In the genomic region with DNA sequence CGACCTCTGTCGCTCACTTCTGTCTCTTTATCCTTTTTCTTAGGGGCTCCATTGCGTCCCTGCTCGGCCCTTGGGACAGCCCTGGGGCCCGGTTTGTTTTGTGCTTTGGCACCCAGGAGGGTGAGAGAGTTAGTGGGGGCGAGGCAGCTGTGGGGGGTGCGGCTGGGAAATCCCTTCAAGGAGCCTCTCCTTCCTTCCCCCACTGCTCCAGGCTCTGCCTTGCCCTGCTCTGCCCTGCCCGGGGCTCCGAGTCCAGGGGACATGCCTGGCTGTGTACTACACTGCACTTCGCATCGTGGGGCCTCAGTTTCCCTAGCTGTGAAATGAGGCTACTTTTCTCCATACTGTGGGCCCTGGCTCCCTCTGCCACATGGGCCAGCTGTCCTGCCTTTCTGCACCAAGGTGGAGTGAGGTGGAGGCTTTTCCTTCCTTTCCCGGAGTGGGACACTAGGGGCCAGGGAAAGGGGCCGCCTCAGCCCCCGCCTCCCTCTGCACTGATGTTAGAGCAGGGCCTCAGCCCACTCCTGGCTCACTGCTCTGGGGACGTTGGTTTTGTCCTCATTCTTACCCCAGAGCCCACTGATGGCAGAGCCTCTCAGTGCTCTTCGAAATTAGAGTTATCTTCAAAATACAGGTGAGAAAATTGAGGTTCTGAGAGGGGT, we compare ENCODE assay signal across 8 cellular contexts. TPM values are rescaled to one million over a fixed set of nuclear protein-coding genes. Genes with fewer than 3 reads are reported as not detected.
A peak's percentile ranks its signal among the peaks of the same experiment; 100 is the strongest.
DNase-seq lines count a peak whose midpoint lies in the region; ATAC-seq, FAIRE-seq and TF ChIP-seq lines count a peak whose summit lies in the region.

No MANE protein-coding gene starts in this region.

- FAIRE-seq in RCC 7860 (lab: Jason Lieb, UNC), result no peak

- TF ChIP-seq CTCF in DND-41 (IDR thresholded peaks at IDR 0.05; ENCODE audit: borderline replicate concordance, extremely low read depth, low read length, poor library complexity, severe bottlenecking) (no peak), esophagus squamous epithelium (IDR thresholded peaks at IDR 0.05) (no peak)

- peak overlapping the region; percentile 4 for H3K23ac ChIP-seq in trophoblast cell (ENCODE audit: low read length)

- 0 to 20% methylated on average over 3 to 12 of the region's 16 CpGs for WGBS in esophagus squamous epithelium, 2 donors
- WGBS in trophoblast cell (ENCODE audit: extremely low coverage, insufficient coverage, insufficient read length), result no CpG with 5 or more reads among the region's 16 CpGs

- H3K36me3 ChIP-seq in DND-41 (ENCODE audit: insufficient read depth, low read length) (no peaks in the 10 kb centered on the region), SJSA1 (no peaks in the 10 kb centered on the region), esophagus squamous epithelium (no peaks in the 10 kb centered on the region), trophoblast cell (ENCODE audit: control insufficient read depth in 1 of 2, insufficient read depth in 2 of 2, low read length in 2 of 2) (no peaks in the 10 kb centered on the region)

- peak overlapping the region; percentile 77 for H4K8ac ChIP-seq in trophoblast cell (ENCODE audit: low read depth, low read length)

- H3K4ac ChIP-seq in trophoblast cell (ENCODE audit: low read depth, low read length), result peak overlapping the region; percentile 87

- peak; percentile 4; the same call in 2 of the 3 replicates for ATAC-seq in DND-41 (ENCODE audit: insufficient read depth, low read depth)

- peaks cover 18% of the 10 kb centered on the region for H3K79me1 ChIP-seq in trophoblast cell (ENCODE audit: low read length)

- TF ChIP-seq POLR2A in esophagus squamous epithelium (IDR thresholded peaks at IDR 0.05), result no peak

- intact Hi-C loops in esophagus squamous epithelium (cut with DNase I), result no loop called here

- H2AK5ac ChIP-seq in trophoblast cell (ENCODE audit: low read length), result peak overlapping the region; percentile 8

- H3K9ac ChIP-seq in DND-41 (ENCODE audit: low read depth, low read length), result peak overlapping the region; percentile 61
- H3K9ac ChIP-seq in trophoblast cell (ENCODE audit: low read length), result peak overlapping the region; percentile 77

- peak overlapping the region; percentile 71 for H4K91ac ChIP-seq in trophoblast cell (ENCODE audit: low read depth, low read length)

- H3K14ac ChIP-seq in trophoblast cell (ENCODE audit: low read length), result peak overlapping the region; percentile 47

- H3K4me1 ChIP-seq in DND-41 (ENCODE audit: insufficient read depth, low read length) (peaks cover 34% of the 10 kb centered on the region), SJSA1 (replicated peaks) (peaks cover 21% of the 10 kb centered on the region), esophagus squamous epithelium (peaks cover 19 to 45% (median 19%) of the 10 kb centered on the region in 3 donors), trophoblast cell (ENCODE audit: control insufficient read depth in 1 of 2, insufficient read depth in 2 of 2, low read length in 2 of 2) (peaks cover 16 to 20% of the 10 kb centered on the region in 2 experiments)

- peaks cover 37% of the 10 kb centered on the region for H4K20me1 ChIP-seq in DND-41 (ENCODE audit: insufficient read depth, low read length)

- H3K18ac ChIP-seq in trophoblast cell (ENCODE audit: low read length), result peak overlapping the region; percentile 58

- H3K27ac ChIP-seq in DND-41 (ENCODE audit: low read length) (peak overlapping the region; percentile 55), SJSA1 (no peak overlapping the region), esophagus squamous epithelium (peak overlapping the region in 3 of 4 donors; percentile 67 to 84 (median 78)), trophoblast cell (ENCODE audit: low read depth, low read length) (no peak overlapping the region)

- H3K4me3 ChIP-seq in DND-41 (ENCODE audit: low read depth in 1 of 2, low read length in 2 of 2), result peak overlapping the region; percentile 48 to 83
- peak overlapping the region; percentile 69 for H3K4me3 ChIP-seq in SJSA1
- H3K4me3 ChIP-seq in esophagus squamous epithelium, result peak overlapping the region; percentile 58 to 82 (median 68)
- H3K4me3 ChIP-seq in trophoblast cell (ENCODE audit: low read depth, low read length), result peak overlapping the region; percentile 78

- H3K4me2 ChIP-seq in DND-41 (ENCODE audit: insufficient read depth, low read length) (peak overlapping the region; percentile 90), trophoblast cell (ENCODE audit: low read length) (peak overlapping the region; percentile 76)

- H3K79me2 ChIP-seq in DND-41 (ENCODE audit: insufficient read depth, low read length) (peaks cover 46% of the 10 kb centered on the region), trophoblast cell (ENCODE audit: control insufficient read depth, insufficient read depth, low read length, poor library complexity) (peaks cover 10% of the 10 kb centered on the region)

- no peak overlapping the region for H2BK12ac ChIP-seq in trophoblast cell (ENCODE audit: low read length)

- no peak overlapping the region for H4K12ac ChIP-seq in trophoblast cell (ENCODE audit: low read depth, low read length)

- peak overlapping the region; percentile 92 for H2AFZ ChIP-seq in DND-41 (ENCODE audit: low read depth, low read length)
- no peak overlapping the region for H2AFZ ChIP-seq in trophoblast cell (ENCODE audit: insufficient read depth, low read length, poor library complexity)

- no peaks in the 10 kb centered on the region for H3K9me3 ChIP-seq in DND-41 (ENCODE audit: insufficient read depth, low read length, severe bottlenecking)
- no peaks in the 10 kb centered on the region for H3K9me3 ChIP-seq in SJSA1 (replicated peaks)
- H3K9me3 ChIP-seq in esophagus squamous epithelium, result no peaks in the 10 kb centered on the region
- H3K9me3 ChIP-seq in trophoblast cell (ENCODE audit: insufficient read depth, low read depth, low read length), result no peaks in the 10 kb centered on the region

- DNase-seq in DND-41 (peak; percentile 16), SJSA1 (ENCODE audit: low read depth in 1 of 2, low spot score in 2 of 2) (no peak), esophagus squamous epithelium (lab: John Stamatoyannopoulos, UW) (no peak), trophoblast cell (no peak), C1 segment of cervical spinal cord (lab: John Stamatoyannopoulos, UW) (no peak), NCI-H1417 (lab: John Stamatoyannopoulos, UW) (no peak), RCC 7860 (ENCODE audit: low spot score) (no peak), NAMALWA (ENCODE audit: low spot score) (no peak)

- H2BK120ac ChIP-seq in trophoblast cell (ENCODE audit: insufficient read depth, low read length, poor library complexity), result no peak overlapping the region

- H3K27me3 ChIP-seq in DND-41 (ENCODE audit: insufficient read depth, low read length, poor library complexity) (no peaks in the 10 kb centered on the region), SJSA1 (replicated peaks) (no peaks in the 10 kb centered on the region), esophagus squamous epithelium (no peaks in the 10 kb centered on the region), trophoblast cell (ENCODE audit: insufficient read depth, low read length) (no peaks in the 10 kb centered on the region)

- H2BK5ac ChIP-seq in trophoblast cell (ENCODE audit: low read depth, low read length, poor library complexity), result no peak overlapping the region

RNA-seq across cellular contexts. Expression of gene LLGL1, which starts 1.0 kb away (rescaled TPM):
- total RNA-seq in SJSA1 (2014; rRNA removed; shearing (Covaris generic)), result 15.9 and 19.3 TPM in 2 replicates
- total RNA-seq in esophagus squamous epithelium, result 10 to 100 TPM; 25.7 to 30.3 (median 28.0) TPM
- polyA plus RNA-seq in trophoblast cell (2013), result 21.5 and 21.7 TPM in 2 replicates

RNA-seq across cellular contexts. Expression of gene FLII, which starts 32.1 kb away (rescaled TPM):
- total RNA-seq in SJSA1 (2014; rRNA removed; shearing (Covaris generic)), result 115 TPM in 2 replicates
- total RNA-seq in esophagus squamous epithelium, result 100 to 1,000 TPM; 190 to 344 (median 232) TPM
- polyA plus RNA-seq in trophoblast cell (2013), result 170 and 174 TPM in 2 replicates

RNA-seq across cellular contexts. Expression of gene MIEF2, which starts 34.0 kb away (rescaled TPM):
- 5.3 and 14.8 TPM in 2 replicates for total RNA-seq in SJSA1 (2014; rRNA removed; shearing (Covaris generic))
- 10 to 100 TPM in 1 of 4 donors, 1 to 10 TPM in 3; 5.5 to 16.1 (median 8.9) TPM for total RNA-seq in esophagus squamous epithelium
- 5.1 and 5.3 TPM in 2 replicates for polyA plus RNA-seq in trophoblast cell (2013)

RNA-seq across cellular contexts. Expression of gene ALKBH5, which starts 42.8 kb away (rescaled TPM):
- total RNA-seq in SJSA1 (2014; rRNA removed; shearing (Covaris generic)), result 52.3 and 61.3 TPM in 2 replicates
- total RNA-seq in esophagus squamous epithelium, result 10 to 100 TPM; 55.8 to 58.9 (median 56.9) TPM
- 69.9 and 71.0 TPM in 2 replicates for polyA plus RNA-seq in trophoblast cell (2013)

Comparison
In these comparisons a context has a peak if more than half of its experiments do, and no peak if none do; other contexts are left out.
1. H3K27ac ChIP-seq: peak in DND-41 (single experiment) and esophagus squamous epithelium (3 of 4); none in SJSA1 (single experiment) and trophoblast cell (single experiment).
2. Peak in every context shown above with its lines, with median percentiles within 50 percentile points of each other: H3K4me3 ChIP-seq.